In genomic region chr6:43222418-43223059, GRCh38 we compare ENCODE assay signal across 1 cellular context.
TF ChIP-seq lines count a peak whose summit lies in the region.

No MANE protein-coding gene starts in this region.

TF ChIP-seq in HCT116, 20 proteins besides CTCF, POLR2A, EP300 and RAD21:
- no peak for TF ChIP-seq ZFX (IDR thresholded peaks at IDR 0.05)
- no peak for TF ChIP-seq CBX3 (IDR thresholded peaks at IDR 0.05; ENCODE audit: low read depth)
- no peak for TF ChIP-seq CEBPB (IDR thresholded peaks at IDR 0.05; ENCODE audit: low read depth)
- TF ChIP-seq EGR1 (IDR thresholded peaks at IDR 0.05; ENCODE audit: low read depth): no peak
- TF ChIP-seq EZH2phosphoT487 (IDR thresholded peaks at IDR 0.05; ENCODE audit: borderline replicate concordance): no peak
- TF ChIP-seq MAX (IDR thresholded peaks at IDR 0.05): no peak
- TF ChIP-seq YY1 (IDR thresholded peaks at IDR 0.05; ENCODE audit: extremely low read depth, insufficient replicate concordance, low read depth, low read length): no peak
- no peak for TF ChIP-seq JUND (IDR thresholded peaks at IDR 0.05)
- no peak for TF ChIP-seq SRF (IDR thresholded peaks at IDR 0.05; ENCODE audit: low read depth)
- no peak for TF ChIP-seq TCF7L2 (IDR thresholded peaks at IDR 0.05; ENCODE audit: borderline replicate concordance, extremely low read depth, insufficient read depth, insufficient read length)
- no peak for TF ChIP-seq REST (IDR thresholded peaks at IDR 0.05; ENCODE audit: low read depth)
